1 cellular context compared by ENCODE assay signal in genomic region chr18:7415081-7415894, GRCh38.
TF ChIP-seq lines count a peak whose summit lies in the region.

No MANE protein-coding gene starts in this region.

TF ChIP-seq in SK-N-SH, 30 proteins besides CTCF, POLR2A, EP300 and RAD21 (continued from another document):
- TF ChIP-seq REST (IDR thresholded peaks at IDR 0.05; ENCODE audit: low read depth, low read length) (no peak), TCF12 (IDR thresholded peaks at IDR 0.05) (no peak), RFX5 (IDR thresholded peaks at IDR 0.05; ENCODE audit: low read length) (no peak), NFIC (IDR thresholded peaks at IDR 0.05; ENCODE audit: borderline replicate concordance) (no peak), NRF1 (IDR thresholded peaks at IDR 0.05; ENCODE audit: low read depth, low read length) (no peak), SMC3 (IDR thresholded peaks at IDR 0.05; ENCODE audit: low read depth, low read length) (no peak), FOSL2 (IDR thresholded peaks at IDR 0.05; ENCODE audit: borderline replicate concordance, low read depth) (no peak), RXRA (IDR thresholded peaks at IDR 0.05; ENCODE audit: borderline replicate concordance, low read depth) (no peak), USF2 (IDR thresholded peaks at IDR 0.05; ENCODE audit: borderline replicate concordance, low read depth, low read length) (no peak), FOXJ3 (CRISPR knock-in tag; IDR thresholded peaks at IDR 0.05) (no peak), GABPA (IDR thresholded peaks at IDR 0.05; ENCODE audit: low read depth) (no peak), MEF2A (IDR thresholded peaks at IDR 0.05; ENCODE audit: borderline replicate concordance, low read depth) (no peak)
- TF ChIP-seq, protein P1, sequence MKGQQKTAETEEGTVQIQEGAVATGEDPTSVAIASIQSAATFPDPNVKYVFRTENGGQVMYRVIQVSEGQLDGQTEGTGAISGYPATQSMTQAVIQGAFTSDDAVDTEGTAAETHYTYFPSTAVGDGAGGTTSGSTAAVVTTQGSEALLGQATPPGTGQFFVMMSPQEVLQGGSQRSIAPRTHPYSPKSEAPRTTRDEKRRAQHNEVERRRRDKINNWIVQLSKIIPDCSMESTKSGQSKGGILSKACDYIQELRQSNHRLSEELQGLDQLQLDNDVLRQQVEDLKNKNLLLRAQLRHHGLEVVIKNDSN (IDR thresholded peaks at IDR 0.05; ENCODE audit: borderline replicate concordance, low read depth) = no peak
